Comparison of ENCODE assay signal across 8 cellular contexts in the genomic region with DNA sequence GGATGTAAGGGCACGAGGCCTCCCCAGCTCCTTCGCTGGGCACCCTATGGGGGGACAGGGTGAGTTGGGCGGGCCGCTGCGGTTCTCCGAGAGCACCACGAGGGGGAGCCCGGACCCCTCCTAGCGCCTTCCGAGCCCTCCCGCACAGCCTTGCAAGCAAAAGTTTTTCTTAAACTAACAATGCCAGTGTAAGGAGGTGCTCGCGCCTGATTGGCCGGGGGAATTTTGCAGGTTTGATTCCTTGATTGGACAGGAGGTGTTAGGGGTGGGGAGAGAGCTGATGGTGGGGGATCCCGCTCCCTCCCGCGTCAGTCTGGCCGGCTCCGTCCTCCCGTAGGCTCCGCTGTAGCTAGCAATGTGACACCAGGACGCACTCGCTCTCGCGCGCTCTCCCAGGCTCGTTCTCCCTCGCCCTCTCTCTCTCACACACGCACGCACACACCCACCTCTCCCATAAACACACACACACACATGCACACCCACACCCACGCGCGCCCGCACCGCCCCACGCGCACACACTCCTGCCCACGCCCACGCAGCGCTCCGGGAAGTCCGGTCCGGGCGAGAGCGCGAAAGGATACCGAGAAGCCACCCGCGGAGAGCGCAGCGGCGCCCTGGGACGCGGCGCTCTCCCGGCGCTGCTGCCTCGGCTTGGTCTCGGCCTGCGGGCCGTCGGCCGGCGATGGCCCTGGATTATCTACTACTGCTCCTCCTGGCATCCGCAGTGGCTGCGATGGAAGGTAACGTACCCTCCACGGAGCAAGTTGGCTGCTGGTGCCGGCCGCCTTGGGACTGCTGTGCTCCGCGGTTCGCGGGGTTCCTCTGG. TPM values are rescaled to one million over a fixed set of nuclear protein-coding genes. Genes with fewer than 3 reads are reported as not detected.
DNase-seq lines count a peak whose midpoint lies in the region; FAIRE-seq and TF ChIP-seq lines count a peak whose summit lies in the region.

EPHB1 (plus strand) TSS at position 311 of the 826 bp plus-strand sequence.

- H3K27ac ChIP-seq in GM23248 (no peak within 1 kb of the TSS), Peyer's patch (peak within 1 kb of the TSS in 1 of 4 donors; percentile 37), tibial artery (peak within 1 kb of the TSS; percentile 34 to 68)

- H3K4me1 ChIP-seq in GM23248 (ENCODE audit: insufficient read depth) (no peaks in the 10 kb centered on the region), Peyer's patch (peaks cover 0 to 23% (median 0%) of the 10 kb centered on the region in 4 donors), neuron (ENCODE audit: insufficient read depth, low read length) (peaks cover 20% of the 10 kb centered on the region), tibial artery (peaks cover 0 to 47% (median 39%) of the 10 kb centered on the region in 4 donors)

- in situ Hi-C loops in GM23248 (cut with MboI): loop anchor here (10.0 kb wide), 2 partner anchors 720 to 1100 kb away; no protein-coding TSS in a partner anchor

- H3K27me3 ChIP-seq in GM23248 (replicated peaks; ENCODE audit: insufficient read depth) (peaks cover 10% of the 10 kb centered on the region; the same call in 1 of the 2 replicates), Peyer's patch (no peaks in the 10 kb centered on the region), neuron (ENCODE audit: insufficient read depth, low read length) (peaks cover 68% of the 10 kb centered on the region), tibial artery (no peaks in the 10 kb centered on the region)

- H3K4me2 ChIP-seq in GM23248 (ENCODE audit: unreplicated experiment): peak within 1 kb of the TSS; percentile 76

- no peaks in the 10 kb centered on the region for H3K9me2 ChIP-seq in GM23248 (ENCODE audit: insufficient read depth)

- no peaks in the 10 kb centered on the region for H3K79me2 ChIP-seq in GM23248 (ENCODE audit: insufficient read depth)

- H3K4me3 ChIP-seq in GM23248 (peak within 1 kb of the TSS; percentile 77), Peyer's patch (peak within 1 kb of the TSS; percentile 24 to 60 (median 49)), neuron (ENCODE audit: low read length) (peak within 1 kb of the TSS; percentile 49), tibial artery (peak within 1 kb of the TSS; percentile 53 to 64)

- TF ChIP-seq CTCF in Peyer's patch (IDR thresholded peaks at IDR 0.05) (peak in 5 of 6 experiments; percentile 48 to 75 (median 74)), tibial artery (IDR thresholded peaks at IDR 0.05) (peak; percentile 86 to 94)

- WGBS in GM23248 (ENCODE audit: low coverage in 1 of 2, low lambda C conversion rate in 2 of 2, missing lambda C conversion rate in 2 of 2), 2 experiments: 1 to 3% methylated on average over 70 to 74 of the region's 74 CpGs

- intact Hi-C loops in tibial artery (cut with DNase I; ENCODE audit: low total_unique reads): loop anchor here (5.0 kb wide), 2 partner anchors 707 to 1097 kb away; no protein-coding TSS in a partner anchor

- peak within 1 kb of the TSS; percentile 57 for H3K9ac ChIP-seq in GM23248

- H3K9me3 ChIP-seq in GM23248 (ENCODE audit: low read depth) (no peaks in the 10 kb centered on the region), Peyer's patch (no peaks in the 10 kb centered on the region), neuron (ENCODE audit: low read length) (no peaks in the 10 kb centered on the region), tibial artery (no peaks in the 10 kb centered on the region)

- no peaks in the 10 kb centered on the region for H4K20me1 ChIP-seq in GM23248 (ENCODE audit: insufficient read depth)

- H2AFZ ChIP-seq in GM23248 (peak within 1 kb of the TSS; percentile 76), neuron (ENCODE audit: low read depth, low read length) (peak within 1 kb of the TSS; percentile 51)

- H3F3A ChIP-seq in GM23248 (ENCODE audit: insufficient read depth): no peaks in the 10 kb centered on the region

- no peak for FAIRE-seq in frontal cortex (lab: Jason Lieb, UNC)

- H3K36me3 ChIP-seq in GM23248 (ENCODE audit: low read depth) (no peaks in the 10 kb centered on the region), Peyer's patch (no peaks in the 10 kb centered on the region), neuron (ENCODE audit: insufficient read depth, low read length) (no peaks in the 10 kb centered on the region), tibial artery (no peaks in the 10 kb centered on the region)

- no peak for TF ChIP-seq POLR2A in Peyer's patch (IDR thresholded peaks at IDR 0.05)

- DNase-seq in GDM1 (lab: John Stamatoyannopoulos, UW) (peak; percentile 91), GM23248 (peak; percentile 95), KG1 (lab: John Stamatoyannopoulos, UW) (peak; percentile 69), Peyer's patch (peak; percentile 42 to 82 (median 79)), frontal cortex (ENCODE audit: low spot score in 2 of 2) (peak; percentile 68 to 82), tibial artery (peak; percentile 71 to 89)
- DNase-seq in activated effector memory CD4-positive, alpha-beta T cell treated with Interleukin-2 at 50 U/mL for 16 hours: peak; percentile 17

RNA-seq across cellular contexts. Expression of gene EPHB1, which starts in this region (rescaled TPM):
- total RNA-seq in GM23248 (2014; rRNA removed; shearing (Covaris generic)): 0.43 and 1.6 TPM in 2 replicates
- 0.81 and 1.1 TPM in 2 replicates for polyA plus RNA-seq in GM23248 (2016; fragmentation: Nextera tagmentation; extraction: Ambion mirVana)
- total RNA-seq in Peyer's patch: 1 to 10 TPM in 1 of 4 donors, under 1 TPM in 3; 0.18 to 3.2 (median 0.68) TPM
- total RNA-seq in frontal cortex: 16.7 TPM

Comparison
In these comparisons a context has a peak if more than half of its experiments do, and no peak if none do; other contexts are left out.
1. DNase-seq: peak in every context shown above with its lines; median percentile 95 in GM23248; 91 in GDM1; 80 in tibial artery; 79 in Peyer's patch; 75 in frontal cortex; 69 in KG1; 17 in activated effector memory CD4-positive, alpha-beta T cell treated with Interleukin-2 at 50 U/mL for 16 hours.